1 cellular context compared by ENCODE assay signal in genomic region chr3:129535075-129535474, GRCh38.
A peak's percentile ranks its signal among the peaks of the same experiment; 100 is the strongest.
TF ChIP-seq lines count a peak whose summit lies in the region.

No MANE protein-coding gene starts in this region.

TF ChIP-seq in HepG2, 621 proteins besides CTCF, POLR2A, EP300 and RAD21 (continued from another document and continues in another):
- TF ChIP-seq NR2F6 (IDR thresholded peaks at IDR 0.05) (peak; percentile 70), NR2F6 (CRISPR knock-in tag; IDR thresholded peaks at IDR 0.05) (peak; percentile 84), ZNF546 (CRISPR knock-in tag; conservative IDR thresholded peaks at IDR 0.05) (no peak), MYC (CRISPR knock-in tag; IDR thresholded peaks at IDR 0.05; ENCODE audit: borderline replicate concordance) (no peak), HNF1B (CRISPR knock-in tag; IDR thresholded peaks at IDR 0.05) (no peak), HNF4G (IDR thresholded peaks at IDR 0.05; ENCODE audit: borderline replicate concordance, low read depth, low read length) (peak; percentile 31; the same call in 1 of the 2 replicates), HNF4G (CRISPR knock-in tag; IDR thresholded peaks at IDR 0.05; ENCODE audit: borderline replicate concordance, low read depth) (no peak), RERE (CRISPR knock-in tag; IDR thresholded peaks at IDR 0.05; ENCODE audit: low read depth) (0 out of 2 replicates have a peak, but pooled peaks have one; percentile 17), RXRA (CRISPR knock-in tag; IDR thresholded peaks at IDR 0.05) (no peak; the same call in 1 of the 2 replicates), ZBTB42 (CRISPR knock-in tag; IDR thresholded peaks at IDR 0.05) (no peak), ETV5 (CRISPR knock-in tag; IDR thresholded peaks at IDR 0.05; ENCODE audit: borderline replicate concordance) (no peak), USF2 (IDR thresholded peaks at IDR 0.05; ENCODE audit: low read depth, low read length) (no peak), USF2 (CRISPR knock-in tag; IDR thresholded peaks at IDR 0.05; ENCODE audit: borderline replicate concordance) (no peak), ZNF17 (CRISPR knock-in tag; IDR thresholded peaks at IDR 0.05) (no peak), EZH2 (conservative IDR thresholded peaks at IDR 0.05; ENCODE audit: low read depth, low read length) (no peak), ZGPAT (CRISPR knock-in tag; IDR thresholded peaks at IDR 0.05) (peak; percentile 25; the same call in 1 of the 2 replicates), DPF2 (CRISPR knock-in tag; IDR thresholded peaks at IDR 0.05; ENCODE audit: borderline replicate concordance, low read depth) (no peak), ZFP36L1 (CRISPR knock-in tag; IDR thresholded peaks at IDR 0.05) (no peak), MAFK (conservative IDR thresholded peaks at IDR 0.05 in 1 of 2, IDR thresholded peaks at IDR 0.05 in 1 of 2; ENCODE audit: low read length in 2 of 2) (no peak), DNMT3B (CRISPR knock-in tag; conservative IDR thresholded peaks at IDR 0.05) (no peak), KLF15 (CRISPR knock-in tag; IDR thresholded peaks at IDR 0.05; ENCODE audit: borderline replicate concordance) (no peak), CBFB (CRISPR knock-in tag; IDR thresholded peaks at IDR 0.05) (no peak), HMG20B (CRISPR knock-in tag; conservative IDR thresholded peaks at IDR 0.05) (no peak), HOMEZ (CRISPR knock-in tag; IDR thresholded peaks at IDR 0.05; ENCODE audit: low read depth) (no peak), RBM22 (optimal IDR thresholded peaks at IDR 0.05; ENCODE audit: low read length) (no peak), RORA (CRISPR knock-in tag; IDR thresholded peaks at IDR 0.05) (no peak), MAF1 (CRISPR knock-in tag; IDR thresholded peaks at IDR 0.05; ENCODE audit: borderline replicate concordance) (no peak), ZNF652 (CRISPR knock-in tag; IDR thresholded peaks at IDR 0.05; ENCODE audit: borderline replicate concordance, low read depth) (no peak), ZNF24 (IDR thresholded peaks at IDR 0.05) (no peak), MEIS1 (CRISPR knock-in tag; IDR thresholded peaks at IDR 0.05; ENCODE audit: borderline replicate concordance) (0 out of 2 replicates have a peak, but pooled peaks have one; percentile 17), LBX2 (CRISPR knock-in tag; IDR thresholded peaks at IDR 0.05; ENCODE audit: borderline replicate concordance) (no peak), ZNF782 (CRISPR knock-in tag; IDR thresholded peaks at IDR 0.05; ENCODE audit: borderline replicate concordance) (no peak), DBP (CRISPR knock-in tag; IDR thresholded peaks at IDR 0.05; ENCODE audit: not compliant biosample characterization) (no peak), ZNF430 (CRISPR knock-in tag; IDR thresholded peaks at IDR 0.05) (no peak), ZNF737 (CRISPR knock-in tag; IDR thresholded peaks at IDR 0.05; ENCODE audit: borderline replicate concordance) (no peak), KDM1A (CRISPR knock-in tag; IDR thresholded peaks at IDR 0.05) (no peak), ZNF761 (CRISPR knock-in tag; conservative IDR thresholded peaks at IDR 0.05) (no peak), ZHX2 (IDR thresholded peaks at IDR 0.05; ENCODE audit: low read depth) (no peak), ZHX2 (CRISPR knock-in tag; IDR thresholded peaks at IDR 0.05; ENCODE audit: borderline replicate concordance) (no peak), ZNF331 (CRISPR knock-in tag; IDR thresholded peaks at IDR 0.05) (peak; percentile 43; the same call in 1 of the 2 replicates), THYN1 (CRISPR knock-in tag; IDR thresholded peaks at IDR 0.05; ENCODE audit: borderline replicate concordance, low read depth) (no peak), ZNF674 (CRISPR knock-in tag; IDR thresholded peaks at IDR 0.05; ENCODE audit: low read depth) (no peak), ZNF644 (CRISPR knock-in tag; IDR thresholded peaks at IDR 0.05; ENCODE audit: low read depth) (no peak), ZFP1 (CRISPR knock-in tag; IDR thresholded peaks at IDR 0.05) (no peak), ETS1 (CRISPR knock-in tag; IDR thresholded peaks at IDR 0.05) (no peak)
